14 cellular contexts compared by ENCODE assay signal in the genomic region with DNA sequence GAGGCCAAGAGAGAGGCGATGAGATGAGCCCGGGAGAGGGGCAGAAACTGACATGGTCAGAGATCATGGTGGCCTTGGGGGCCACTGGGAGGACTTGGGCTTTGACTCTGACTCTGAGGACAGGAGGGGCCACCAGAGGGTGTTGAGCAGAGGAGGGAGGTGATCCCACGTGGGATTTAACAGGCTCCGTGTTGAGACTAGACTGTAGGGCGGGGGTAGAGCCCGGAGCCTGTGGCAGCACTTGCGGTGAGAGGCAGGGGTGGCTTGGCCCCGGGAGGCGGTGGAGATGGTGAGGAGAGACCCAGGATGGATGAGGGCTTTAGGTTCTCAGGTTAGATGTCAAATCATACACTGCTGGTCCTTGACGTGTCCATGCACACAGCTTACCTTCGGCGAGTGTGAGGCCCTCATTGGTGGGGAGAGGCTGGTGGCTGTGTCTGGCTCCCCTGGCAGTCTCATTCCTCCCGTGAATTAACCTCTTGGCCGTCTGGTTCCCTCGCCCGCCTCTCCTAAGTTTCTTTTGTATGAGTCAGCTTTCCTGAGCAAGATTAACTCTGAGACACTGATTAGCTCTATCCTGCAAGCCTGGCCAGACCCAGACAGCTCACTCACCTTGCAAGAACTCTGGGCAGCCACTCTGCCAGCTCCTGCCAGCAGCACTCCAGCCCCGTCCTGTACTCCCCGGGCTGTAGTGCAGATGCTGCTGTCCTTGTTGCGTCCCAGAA. TPM values are rescaled to one million over a fixed set of nuclear protein-coding genes. Genes with fewer than 3 reads are reported as not detected.
DNase-seq lines count a peak whose midpoint lies in the region; ATAC-seq, FAIRE-seq and TF ChIP-seq lines count a peak whose summit lies in the region.
"Had no signal": no experiment of that assay in that cellular context is flagged by ENCODE, and none has a peak within 500 bp of the region (broad histone marks: within the 10 kb centered on the region; RNA-seq: fewer than 3 reads in every experiment).

No MANE protein-coding gene starts in this region.

- H3K27ac ChIP-seq in astrocyte (ENCODE audit: low read depth, low read length) = peak overlapping the region; percentile 81
- H3K27ac ChIP-seq in vagina = peak overlapping the region; percentile 28

- TF ChIP-seq CTCF in astrocyte (IDR thresholded peaks at IDR 0.05; ENCODE audit: insufficient read depth, low read depth, low read length) (no peak), vagina (IDR thresholded peaks at IDR 0.05) (no peak)

- H2AFZ ChIP-seq in astrocyte (ENCODE audit: low read depth, low read length) = peak overlapping the region; percentile 14

- H3K9me3 ChIP-seq in astrocyte (ENCODE audit: insufficient read depth, low read depth, low read length) (no peaks in the 10 kb centered on the region), vagina (no peaks in the 10 kb centered on the region)

- H3K4me2 ChIP-seq in astrocyte (ENCODE audit: low read length) = peak overlapping the region; percentile 54

- no peak for TF ChIP-seq POLR2A in vagina (IDR thresholded peaks at IDR 0.05)

- no peaks in the 10 kb centered on the region for H3K27me3 ChIP-seq in astrocyte (ENCODE audit: insufficient read depth, low read length)
- H3K27me3 ChIP-seq in vagina = no peaks in the 10 kb centered on the region

- intact Hi-C loops in Right ventricle myocardium superior (cut with DNase I) (no loop called here), cardiac septum (cut with DNase I) (no loop called here), left ventricle myocardium superior (cut with micrococcal nuclease) (no loop called here), vagina (cut with DNase I) (no loop called here)

- H3K4me3 ChIP-seq in astrocyte (ENCODE audit: insufficient read depth, low read depth, low read length) (no peak overlapping the region), vagina (no peak overlapping the region)

- H3K79me2 ChIP-seq in astrocyte (ENCODE audit: insufficient read depth, low read length) = no peaks in the 10 kb centered on the region

- H3K36me3 ChIP-seq in astrocyte (ENCODE audit: insufficient read depth, low read length) = peaks cover 8% of the 10 kb centered on the region
- H3K36me3 ChIP-seq in vagina = peaks cover 0 to 18% of the 10 kb centered on the region in 2 donors

- no peaks in the 10 kb centered on the region for H3K27me3 Mint-ChIP-seq in astrocyte (ENCODE audit: low read depth, unreplicated experiment)
- H3K27me3 Mint-ChIP-seq: B cell, T-cell had no signal

- DNase-seq in Right ventricle myocardium superior (peak; percentile 48), cardiac septum (ENCODE audit: low spot score) (no peak), astrocyte (ENCODE audit: low read depth) (peak; percentile 93), left ventricle myocardium superior (peak; percentile 61), vagina (ENCODE audit: extremely low spot score in 2 of 2) (no peak), T-helper 2 cell (no peak)
- DNase-seq in activated CD8-positive, alpha-beta memory T cell treated with anti-CD3 and anti-CD28 coated beads, Interleukin-2, amount 50 U/mL, for 48 hours = no peak
- DNase-seq: activated T-cell treated with anti-CD3 and anti-CD28 coated beads, Interleukin-2, amount 50 U/mL, for 1 hour; effector CD8-positive, alpha-beta T cell; midbrain; T-cell had no signal

- peaks cover 20% of the 10 kb centered on the region for H3K4me1 Mint-ChIP-seq in astrocyte (ENCODE audit: low read depth, unreplicated experiment)
- H3K4me1 Mint-ChIP-seq: B cell, T-cell had no signal

- FAIRE-seq in astrocyte (lab: Jason Lieb, UNC) = no peak
- FAIRE-seq: GM12892 had no signal

- H3K4me1 ChIP-seq in astrocyte (ENCODE audit: insufficient read depth, low read length) (peaks cover 11% of the 10 kb centered on the region), vagina (peaks cover 20% of the 10 kb centered on the region)

- peak overlapping the region; percentile 95 for H3K27ac Mint-ChIP-seq in astrocyte (ENCODE audit: unreplicated experiment)
- H3K27ac Mint-ChIP-seq: B cell, T-cell had no signal

- peaks cover 9% of the 10 kb centered on the region for H3K36me3 Mint-ChIP-seq in astrocyte (ENCODE audit: low read depth, unreplicated experiment)

- H3K9ac ChIP-seq in astrocyte (ENCODE audit: low read length) = peak overlapping the region; percentile 55

- peaks cover 4% of the 10 kb centered on the region for H4K20me1 ChIP-seq in astrocyte (ENCODE audit: insufficient read depth, low read length)

- H3K4me3 Mint-ChIP-seq in astrocyte (ENCODE audit: unreplicated experiment) = peak overlapping the region; percentile 57
- H3K4me3 Mint-ChIP-seq: B cell, T-cell had no signal

- peak; percentile 90 for ATAC-seq in Right ventricle myocardium superior (ENCODE audit: poor library complexity)
- ATAC-seq in left ventricle myocardium superior = peak; percentile 95
- ATAC-seq in GM21786 (IDR thresholded peaks at IDR 0.05; ENCODE audit: unreplicated experiment) = no peak
- ATAC-seq: T-cell had no signal

- H3K9me3 Mint-ChIP-seq in astrocyte (ENCODE audit: unreplicated experiment) = no peaks in the 10 kb centered on the region
- H3K9me3 Mint-ChIP-seq: T-cell had no signal

RNA-seq across cellular contexts. Expression of gene VPS35L, which starts 39.7 kb away (rescaled TPM):
- total RNA-seq in Right ventricle myocardium superior = 19.4 TPM
- total RNA-seq in cardiac septum = 30.1 TPM
- 45.0 and 51.0 TPM in 2 replicates for total RNA-seq in astrocyte
- 22.4 TPM for total RNA-seq in left ventricle myocardium superior
- total RNA-seq in vagina = 39.8 TPM

Comparison
In these comparisons a context has a peak if more than half of its experiments do, and no peak if none do; other contexts are left out.
1. DNase-seq: peak in Right ventricle myocardium superior (single experiment), astrocyte (single experiment) and left ventricle myocardium superior (single experiment); none in cardiac septum (single experiment), vagina (0 of 2), T-helper 2 cell (0 of 5) and activated CD8-positive, alpha-beta memory T cell treated with anti-CD3 and anti-CD28 coated beads, Interleukin-2, amount 50 U/mL, for 48 hours (single experiment).